Comparison of ENCODE assay signal across 14 cellular contexts in genomic region chr5:177938767-177939166, GRCh38. TPM values are rescaled to one million over a fixed set of nuclear protein-coding genes. Genes with fewer than 3 reads are reported as not detected.
DNase-seq lines count a peak whose midpoint lies in the region; ATAC-seq, FAIRE-seq and TF ChIP-seq lines count a peak whose summit lies in the region.
"Not testable (repeated sequence)": the region's sequence is repeated elsewhere in the genome, so short reads cannot be mapped to it uniquely, and the experiment has no call there.
"Had no signal": no experiment of that assay in that cellular context is flagged by ENCODE, and none has a peak within 500 bp of the region (broad histone marks: within the 10 kb centered on the region; RNA-seq: fewer than 3 reads in every experiment).

No MANE protein-coding gene starts in this region.

- H2BK12ac ChIP-seq in H1 (ENCODE audit: low read depth, low read length): not testable (repeated sequence)

- H3K4me1 Mint-ChIP-seq in CD4-positive, alpha-beta T cell (ENCODE audit: low read depth): peaks cover 10% of the 10 kb centered on the region
- H3K4me1 Mint-ChIP-seq in activated naive CD8-positive, alpha-beta T cell treated with anti-CD3 and anti-CD28 coated beads, Interleukin-2, amount 10 ng/mL, durations not matched to agents 7 days and 5 days; nephron: not testable (repeated sequence)

- not testable (repeated sequence) for H2BK120ac ChIP-seq in H1 (replicated peaks; ENCODE audit: low read depth, low read length)

- H3K14ac ChIP-seq in H1 (ENCODE audit: insufficient read length): not testable (repeated sequence)

- not testable (repeated sequence) for H3K27ac Mint-ChIP-seq in CD4-positive, alpha-beta T cell; activated naive CD8-positive, alpha-beta T cell treated with anti-CD3 and anti-CD28 coated beads, Interleukin-2, amount 10 ng/mL, durations not matched to agents 7 days and 5 days
- peak overlapping the region; percentile 67 to 91 (median 77) for H3K27ac Mint-ChIP-seq in nephron

- not testable (repeated sequence) for H3K4ac ChIP-seq in H1 (replicated peaks; ENCODE audit: insufficient read length, low read depth, low read length)

- not testable (repeated sequence) for H3K36me3 Mint-ChIP-seq in CD4-positive, alpha-beta T cell (ENCODE audit: low read depth); activated naive CD8-positive, alpha-beta T cell treated with anti-CD3 and anti-CD28 coated beads, Interleukin-2, amount 10 ng/mL, durations not matched to agents 7 days and 5 days; nephron (ENCODE audit: low read depth)

- not testable (repeated sequence) for FAIRE-seq in H1 (lab: Jason Lieb, UNC)

- H3K4me3 Mint-ChIP-seq in CD4-positive, alpha-beta T cell: peak overlapping the region; percentile 84
- peak overlapping the region; percentile 82 for H3K4me3 Mint-ChIP-seq in activated naive CD8-positive, alpha-beta T cell treated with anti-CD3 and anti-CD28 coated beads, Interleukin-2, amount 10 ng/mL, durations not matched to agents 7 days and 5 days
- peak overlapping the region in 2 of 3 experiments; percentile 44 to 47 for H3K4me3 Mint-ChIP-seq in nephron

- not testable (repeated sequence) for H3K79me1 ChIP-seq in H1 (ENCODE audit: low read depth, low read length)

- not testable (repeated sequence) for H4K20me1 ChIP-seq in H1 (replicated peaks in 1 of 2; ENCODE audit: control insufficient read depth in 1 of 2, insufficient read depth in 2 of 2, low read length in 2 of 2)

- not testable (repeated sequence) for ATAC-seq in CD4-positive, alpha-beta T cell (ENCODE audit: poor library complexity); activated naive CD8-positive, alpha-beta T cell treated with anti-CD3 and anti-CD28 coated beads, Interleukin-2, amount 10 ng/mL, durations not matched to agents 7 days and 5 days (ENCODE audit: low read depth)

- H3K56ac ChIP-seq in H1 (replicated peaks; ENCODE audit: insufficient read length, low read depth, low read length): not testable (repeated sequence)

- not testable (repeated sequence) for DNase-seq in CD4-positive, alpha-beta T cell; activated naive CD8-positive, alpha-beta T cell treated with anti-CD3 and anti-CD28 coated beads, Interleukin-2, amount 10 ng/mL, durations not matched to agents 7 days and 5 days; suprapubic skin (ENCODE audit: low spot score in 2 of 2)
- DNase-seq in H1 (ENCODE audit: low read depth in 1 of 2, low spot score in 2 of 2): peak in 1 of 2 experiments; percentile 56

- intact Hi-C loops in CD4-positive, alpha-beta T cell (cut with DNase I, micrococcal nuclease): not testable (repeated sequence)

- not testable (repeated sequence) for H2BK15ac ChIP-seq in H1 (ENCODE audit: low read length)

- 28% methylated on average over 6 of the region's 7 CpGs; no CpG with 5 or more reads in 1 of the 2 experiments for WGBS in H1 (ENCODE audit: extremely low coverage in 1 of 2, insufficient coverage in 1 of 2, insufficient read length in 1 of 2, insufficient replicate concordance in 2 of 2, low coverage in 1 of 2, low lambda C conversion rate in 2 of 2, missing lambda C conversion rate in 1 of 2), 2 experiments
- WGBS in suprapubic skin: 43% methylated on average over 3 of the region's 7 CpGs

- not testable (repeated sequence) for H4K5ac ChIP-seq in H1 (ENCODE audit: insufficient read length, low read depth, low read length)

- not testable (repeated sequence) for H3K79me2 ChIP-seq in H1 (ENCODE audit: control insufficient read depth in 1 of 2, insufficient read depth in 2 of 2, low read length in 2 of 2)

- H3K4me3 ChIP-seq in HUES6 (ENCODE audit: low read depth, low read length): peak overlapping the region; percentile 59
- H3K4me3 ChIP-seq in WI38 (ENCODE audit: low read depth, low read length): peak overlapping the region; percentile 56
- H3K4me3 ChIP-seq in H1 (ENCODE audit: extremely low read depth in 1 of 4, insufficient read depth in 2 of 4, low read depth in 3 of 4, low read length in 4 of 4): peak overlapping the region in 3 of 4 experiments; percentile 14 to 56 (median 25); a peak in 4 of 8 replicates
- H3K4me3 ChIP-seq in iPS-18c (ENCODE audit: insufficient read depth, low read depth, low read length): peak overlapping the region; percentile 36; the same call in 1 of the 2 replicates
- H3K4me3 ChIP-seq in suprapubic skin: peak overlapping the region; percentile 49

- not testable (repeated sequence) for H3K36me3 ChIP-seq in HUES6 (ENCODE audit: control insufficient read depth, insufficient read depth, low read length); H1 (ENCODE audit: control insufficient read depth in 2 of 4, insufficient read depth in 4 of 4, low read length in 3 of 4); suprapubic skin

- not testable (repeated sequence) for TF ChIP-seq EP300 in H1 (IDR thresholded peaks at IDR 0.05; ENCODE audit: borderline replicate concordance in 1 of 2, low read depth in 2 of 2, low read length in 2 of 2); suprapubic skin (IDR thresholded peaks at IDR 0.05)

- H3K9me3 Mint-ChIP-seq in CD4-positive, alpha-beta T cell; activated naive CD8-positive, alpha-beta T cell treated with anti-CD3 and anti-CD28 coated beads, Interleukin-2, amount 10 ng/mL, durations not matched to agents 7 days and 5 days; nephron: not testable (repeated sequence)

- H3K18ac ChIP-seq in H1 (ENCODE audit: extremely low read depth, low read length): not testable (repeated sequence)

- POLR2A ChIA-PET in CD4-positive, alpha-beta T cell (lab: Charles Lee); activated naive CD8-positive, alpha-beta T cell treated with anti-CD3 and anti-CD28 coated beads, Interleukin-2, amount 10 ng/mL, durations not matched to agents 7 days and 5 days (lab: Charles Lee): not testable (repeated sequence)
- POLR2A ChIA-PET in H1 (lab: Charles Lee; ENCODE audit: partially characterized antibody): interaction anchor here (0.7 to 2.2 kb wide), 2 partner anchors 275 to 1738 kb away, joined by 3 to 4 read pairs; no protein-coding TSS in a partner anchor

- TF ChIP-seq CTCF in CD4-positive, alpha-beta T cell (IDR thresholded peaks at IDR 0.05); WI38 (IDR thresholded peaks at IDR 0.05; ENCODE audit: low read depth, low read length); H1 (IDR thresholded peaks at IDR 0.05; ENCODE audit: control extremely low read depth in 1 of 3, insufficient read depth in 1 of 3, low read depth in 1 of 3, low read length in 3 of 3); nephron (IDR thresholded peaks at IDR 0.05; ENCODE audit: unreplicated experiment in 3 of 3); suprapubic skin (IDR thresholded peaks at IDR 0.05): not testable (repeated sequence)

- H2AK5ac ChIP-seq in H1 (ENCODE audit: low read depth, low read length): not testable (repeated sequence)

- H3K27me3 Mint-ChIP-seq in CD4-positive, alpha-beta T cell; activated naive CD8-positive, alpha-beta T cell treated with anti-CD3 and anti-CD28 coated beads, Interleukin-2, amount 10 ng/mL, durations not matched to agents 7 days and 5 days; nephron (ENCODE audit: low read depth): not testable (repeated sequence)

- not testable (repeated sequence) for TF ChIP-seq POLR2A in H1 (IDR thresholded peaks at IDR 0.05; ENCODE audit: control extremely low read depth in 1 of 2, low read depth in 2 of 2, low read length in 2 of 2); suprapubic skin (IDR thresholded peaks at IDR 0.05)

- H3K4me1 ChIP-seq in HUES6 (ENCODE audit: control insufficient read depth, insufficient read depth, low read length); H1 (replicated peaks in 1 of 4; ENCODE audit: control insufficient read depth in 3 of 4, insufficient read depth in 4 of 4, low read length in 3 of 4); suprapubic skin: not testable (repeated sequence)

- H3K4me2 ChIP-seq in H1 (ENCODE audit: insufficient read depth in 1 of 2, low read depth in 2 of 2, low read length in 2 of 2): peak overlapping the region; percentile 60 to 77

- CTCF ChIA-PET in CD4-positive, alpha-beta T cell (lab: Charles Lee): not testable (repeated sequence)
- CTCF ChIA-PET in H1 (lab: Charles Lee; ENCODE audit: partially characterized antibody): interaction anchor here (0.6 kb wide), 1 partner anchor 179 kb away, joined by 3 read pairs; no protein-coding TSS in a partner anchor

- H2AFZ ChIP-seq in H1 (ENCODE audit: low read length): not testable (repeated sequence)

- H3K23me2 ChIP-seq in H1 (ENCODE audit: low read depth, low read length): not testable (repeated sequence)

- not testable (repeated sequence) for H3K27ac ChIP-seq in CD4-positive, alpha-beta T cell (ENCODE audit: low read depth, low read length); HUES6 (ENCODE audit: low read depth, low read length); H1 (ENCODE audit: low read depth, low read length); suprapubic skin

- H3K27me3 ChIP-seq in CD4-positive, alpha-beta T cell (ENCODE audit: control insufficient read depth, insufficient read depth, low read length); H1 (replicated peaks in 1 of 4; ENCODE audit: control insufficient read depth in 3 of 4, extremely low read depth in 1 of 4, insufficient read depth in 3 of 4, low read length in 3 of 4); suprapubic skin: not testable (repeated sequence)
- peaks cover 13% of the 10 kb centered on the region for H3K27me3 ChIP-seq in HUES6 (ENCODE audit: control insufficient read depth, insufficient read depth, low read length)

- H3K9me3 ChIP-seq in CD4-positive, alpha-beta T cell (ENCODE audit: control insufficient read depth, low read length); HUES6 (ENCODE audit: control insufficient read depth, insufficient read depth, low read depth, low read length); H1 (ENCODE audit: insufficient read depth in 2 of 2, low read depth in 1 of 2, low read length in 1 of 2); iPS-18c (ENCODE audit: control insufficient read depth, insufficient read depth, low read length); suprapubic skin: not testable (repeated sequence)

- H2BK5ac ChIP-seq in H1 (ENCODE audit: low read depth, low read length): not testable (repeated sequence)

- not testable (repeated sequence) for TF ChIP-seq RAD21 in H1 (IDR thresholded peaks at IDR 0.05 in 1 of 2, conservative IDR thresholded peaks at IDR 0.05 in 1 of 2; ENCODE audit: low read depth in 2 of 2, low read length in 2 of 2)

- H4K91ac ChIP-seq in H1 (replicated peaks; ENCODE audit: insufficient read length, low read length): not testable (repeated sequence)

- H3K23ac ChIP-seq in H1 (ENCODE audit: insufficient read length): not testable (repeated sequence)

- H3K9ac ChIP-seq in HUES6 (ENCODE audit: low read length); H1 (replicated peaks in 1 of 4; ENCODE audit: extremely low read depth in 1 of 4, low read depth in 3 of 4, low read length in 3 of 4): not testable (repeated sequence)

- not testable (repeated sequence) for H2BK20ac ChIP-seq in H1 (ENCODE audit: low read length)

- not testable (repeated sequence) for H4K8ac ChIP-seq in H1 (ENCODE audit: extremely low read depth, insufficient read depth, low read length)

RNA-seq across cellular contexts. Expression of gene PROP1, which starts 57.3 kb away (rescaled TPM):
- not detected for total RNA-seq in CD4-positive, alpha-beta T cell
- total RNA-seq in activated naive CD8-positive, alpha-beta T cell treated with anti-CD3 and anti-CD28 coated beads, Interleukin-2, amount 10 ng/mL, durations not matched to agents 7 days and 5 days: not detected
- total RNA-seq in H1 (2021; fragmentation: NEBNext Ultra II Directional; extraction: Animal tissue kit (Norgen Biotek cat#: 25700)): not detected in 2 replicates
- 0.09 TPM in 1 of 2 replicates, not detected in the other for polyA plus RNA-seq in H1 (2011; rRNA removed)
- not detected for polyA plus RNA-seq in H1 (2011; cell fraction: cytosol; rRNA removed)
- polyA plus RNA-seq in H1 (2011; cell fraction: nucleus; rRNA removed): not detected
- polyA plus RNA-seq in H1 (2012, experiment 1 of 2): 0.11 to 0.12 TPM in 2 of 4 replicates, not detected in the others
- polyA plus RNA-seq in H1 (2012, experiment 2 of 2): not detected
- polyA plus RNA-seq in H1 (2013, experiment 1 of 2): 0.04 TPM
- not detected for polyA plus RNA-seq in H1 (2013, experiment 2 of 2)
- not detected in 2 replicates for polyA minus RNA-seq in H1 (2011; rRNA and poly(A)+ RNA removed)
- polyA minus RNA-seq in H1 (2011; cell fraction: cytosol; rRNA and poly(A)+ RNA removed): not detected
- not detected for polyA minus RNA-seq in H1 (2011; cell fraction: nucleus; rRNA and poly(A)+ RNA removed)
- not detected for total RNA-seq in suprapubic skin
- total RNA-seq: activated CD8-positive, alpha-beta memory T cell treated with anti-CD3 and anti-CD28 coated beads for 36 hours; cerebellum; foreskin keratinocyte; GM12878; right atrium auricular region; SK-MEL-5 had no signal
- polyA plus RNA-seq: foreskin keratinocyte, GM12878 had no signal
